Comparison of ENCODE assay signal across 3 cellular contexts in the genomic region with DNA sequence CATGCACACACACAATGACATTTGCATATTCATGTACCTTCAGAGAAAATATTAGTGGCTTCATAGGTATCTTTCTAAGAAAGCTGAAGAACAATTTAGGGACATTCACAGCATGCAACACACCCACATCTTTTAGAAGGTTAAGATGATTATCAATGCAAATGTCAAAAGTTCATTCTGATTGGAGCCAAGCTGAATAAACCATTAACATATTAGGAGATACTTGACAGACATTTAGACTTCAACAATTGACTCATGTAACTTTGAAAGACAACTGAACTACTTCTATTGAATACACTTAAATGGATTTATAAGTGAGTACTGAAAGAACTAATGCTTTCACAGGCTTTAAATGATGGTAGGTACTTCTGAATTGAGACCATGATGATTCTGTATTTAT.
"Had no signal": no experiment of that assay in that cellular context is flagged by ENCODE, and none has a peak within 500 bp of the region (broad histone marks: within the 10 kb centered on the region; RNA-seq: fewer than 3 reads in every experiment).

No MANE protein-coding gene starts in this region.

- DNase-seq: GDM1, GF-D8 had no signal

- H3K4me3 ChIP-seq: GM12878 had no signal
